1 cellular context compared by ENCODE assay signal in the genomic region with DNA sequence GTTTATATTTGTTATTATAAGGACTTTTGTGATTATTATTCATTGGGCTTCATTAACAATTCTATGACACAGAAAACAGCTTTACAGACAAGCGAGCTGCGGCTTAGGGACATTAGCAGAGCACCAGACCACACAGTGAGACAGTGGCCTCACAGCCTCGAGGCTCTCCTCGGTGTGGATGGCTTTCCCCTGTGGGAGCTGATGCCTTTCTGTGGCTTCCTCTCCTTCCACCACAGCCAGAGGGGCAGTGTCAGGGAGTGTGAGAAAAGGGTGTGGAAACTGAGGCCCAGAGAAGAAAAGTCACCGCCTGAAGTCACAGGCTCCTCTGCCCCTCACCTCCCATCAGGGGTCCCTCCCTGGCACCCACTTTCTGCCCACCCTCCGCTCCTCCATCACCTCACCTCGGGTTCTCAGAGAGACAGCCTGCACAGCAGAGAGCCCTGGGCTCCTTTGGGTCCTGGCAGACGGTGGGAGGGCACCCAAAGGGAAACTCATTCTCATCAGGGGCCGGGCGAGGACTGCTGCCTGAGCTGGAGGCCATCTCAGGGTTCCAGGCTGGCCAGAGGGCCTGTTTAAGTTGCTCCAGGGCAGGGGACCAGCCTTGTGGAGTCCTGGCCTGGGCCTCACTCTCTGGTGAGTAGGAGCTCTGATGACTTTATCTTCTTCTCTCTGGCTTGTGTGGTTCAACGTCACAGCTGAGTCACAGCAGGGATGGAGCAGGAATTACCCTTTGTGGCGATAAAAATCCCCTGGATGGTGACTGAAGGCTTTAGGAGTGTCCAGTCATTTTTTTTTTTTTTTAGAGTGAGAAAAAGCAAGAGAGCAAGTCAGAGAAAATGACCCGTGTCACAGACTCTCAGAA.
TF ChIP-seq lines count a peak whose summit lies in the region.

No MANE protein-coding gene starts in this region.

TF ChIP-seq in K562, 482 proteins besides CTCF, POLR2A, EP300 and RAD21 (continued from another document):
- TF ChIP-seq HINFP (tag; conservative IDR thresholded peaks at IDR 0.05; ENCODE audit: low read depth), result no peak
